ENCODE assay signal across 11 cellular contexts in the genomic region with DNA sequence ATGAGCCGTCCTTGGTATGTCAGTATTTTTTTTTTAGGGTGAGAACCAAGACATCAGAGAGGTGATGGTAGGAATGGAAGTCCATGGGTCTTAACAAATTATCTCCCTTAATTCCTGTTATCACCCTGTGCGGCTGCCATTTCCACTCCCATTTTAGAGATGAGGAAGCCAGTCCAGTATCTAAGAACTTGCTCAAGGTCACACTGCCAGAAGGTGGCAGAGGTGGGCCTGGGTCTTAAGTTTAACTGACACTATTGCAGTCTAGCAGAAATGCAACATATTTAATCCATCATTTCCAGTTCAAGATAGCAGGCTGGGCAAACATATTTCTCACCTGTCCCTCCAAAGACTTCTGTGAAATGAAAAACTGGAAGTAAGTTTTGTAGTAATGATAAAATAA.
DNase-seq lines count a peak whose midpoint lies in the region; ATAC-seq, FAIRE-seq and TF ChIP-seq lines count a peak whose summit lies in the region.
"Had no signal": no experiment of that assay in that cellular context is flagged by ENCODE, and none has a peak within 500 bp of the region (broad histone marks: within the 10 kb centered on the region; RNA-seq: fewer than 3 reads in every experiment).

No MANE protein-coding gene starts in this region.

- H3K4me3 Mint-ChIP-seq in activated CD4-positive, alpha-beta memory T cell treated with anti-CD3 and anti-CD28 coated beads, Interleukin-2, amount 10 ng/mL, durations not matched to agents 7 days and 5 days: no peak overlapping the region
- no peak overlapping the region for H3K4me3 Mint-ChIP-seq in glutamatergic neuron (ENCODE audit: unreplicated experiment)

- ATAC-seq in RWPE2 (ENCODE audit: low read depth): peak; percentile 31; the same call in 1 of the 3 replicates

- H3K27me3 ChIP-seq in H7 (ENCODE audit: control insufficient read depth, insufficient read depth, low read length) (no peaks in the 10 kb centered on the region), RWPE2 (ENCODE audit: insufficient read depth, poor library complexity, severe bottlenecking) (no peaks in the 10 kb centered on the region)
- H3K27me3 ChIP-seq: ascending aorta had no signal

- TF ChIP-seq CTCF in AG04449 (IDR thresholded peaks at IDR 0.05; ENCODE audit: insufficient read depth, low read length, missing control alignments) (peak; percentile 26), RWPE2 (IDR thresholded peaks at IDR 0.05; ENCODE audit: poor library complexity, severe bottlenecking) (peak; percentile 49), fibroblast of the aortic adventitia (IDR thresholded peaks at IDR 0.05; ENCODE audit: insufficient read depth, low read length) (peak; percentile 11), glutamatergic neuron (IDR thresholded peaks at IDR 0.05; ENCODE audit: partially characterized antibody, unreplicated experiment) (no peak)

- no peaks in the 10 kb centered on the region for H3K27me3 Mint-ChIP-seq in activated CD4-positive, alpha-beta memory T cell treated with anti-CD3 and anti-CD28 coated beads, Interleukin-2, amount 10 ng/mL, durations not matched to agents 7 days and 5 days
- H3K27me3 Mint-ChIP-seq in glutamatergic neuron (ENCODE audit: unreplicated experiment): no peaks in the 10 kb centered on the region

- H3K27ac ChIP-seq in RWPE2 (ENCODE audit: poor library complexity, severe bottlenecking): no peak overlapping the region
- H3K27ac ChIP-seq: ascending aorta had no signal

- TF ChIP-seq POLR2A in GM12891 (IDR thresholded peaks at IDR 0.05; ENCODE audit: low read depth, low read length): no peak

- no peak overlapping the region for H3K27ac Mint-ChIP-seq in activated CD4-positive, alpha-beta memory T cell treated with anti-CD3 and anti-CD28 coated beads, Interleukin-2, amount 10 ng/mL, durations not matched to agents 7 days and 5 days
- no peak overlapping the region for H3K27ac Mint-ChIP-seq in glutamatergic neuron (ENCODE audit: unreplicated experiment)

- no peaks in the 10 kb centered on the region for H3K36me3 Mint-ChIP-seq in activated CD4-positive, alpha-beta memory T cell treated with anti-CD3 and anti-CD28 coated beads, Interleukin-2, amount 10 ng/mL, durations not matched to agents 7 days and 5 days (ENCODE audit: low read depth)
- H3K36me3 Mint-ChIP-seq in glutamatergic neuron (ENCODE audit: unreplicated experiment): peaks cover 7% of the 10 kb centered on the region

- no peaks in the 10 kb centered on the region for H3K9me3 ChIP-seq in RWPE2 (ENCODE audit: severe bottlenecking)

- no peak for FAIRE-seq in GM12891 (lab: Jason Lieb, UNC)

- H3K4me1 ChIP-seq in RWPE2 (ENCODE audit: insufficient read depth, poor library complexity, severe bottlenecking): no peaks in the 10 kb centered on the region

- H3K9me3 Mint-ChIP-seq in activated CD4-positive, alpha-beta memory T cell treated with anti-CD3 and anti-CD28 coated beads, Interleukin-2, amount 10 ng/mL, durations not matched to agents 7 days and 5 days: no peaks in the 10 kb centered on the region
- no peaks in the 10 kb centered on the region for H3K9me3 Mint-ChIP-seq in glutamatergic neuron (ENCODE audit: unreplicated experiment)

- no peaks in the 10 kb centered on the region for H3K4me1 Mint-ChIP-seq in activated CD4-positive, alpha-beta memory T cell treated with anti-CD3 and anti-CD28 coated beads, Interleukin-2, amount 10 ng/mL, durations not matched to agents 7 days and 5 days
- no peaks in the 10 kb centered on the region for H3K4me1 Mint-ChIP-seq in glutamatergic neuron (ENCODE audit: low read depth, unreplicated experiment)

- DNase-seq in AG04449 (ENCODE audit: low read depth, low spot score) (no peak), H7 (peak; percentile 38), RWPE2 (ENCODE audit: low spot score) (no peak), fibroblast of the aortic adventitia (ENCODE audit: low read depth) (no peak), glutamatergic neuron (no peak), GM12891 (ENCODE audit: insufficient read length, low spot score) (no peak)
- no peak for DNase-seq in activated CD4-positive, alpha-beta memory T cell treated with anti-CD3 and anti-CD28 coated beads, Interleukin-2, amount 10 ng/mL, durations not matched to agents 7 days and 5 days
- no peak for DNase-seq in activated effector memory CD4-positive, alpha-beta T cell treated with anti-CD3 and anti-CD28 coated beads, Interleukin-2, amount 50 U/mL, for 16 hours
- DNase-seq: C1 segment of cervical spinal cord, NCI-H510A treated with DMSO at 0.1 percent for 48 hours had no signal

- POLR2A ChIA-PET in AG04449 (lab: Yijun Ruan, JAX): no interaction called here
- POLR2A ChIA-PET in activated CD4-positive, alpha-beta memory T cell treated with anti-CD3 and anti-CD28 coated beads, Interleukin-2, amount 10 ng/mL, durations not matched to agents 7 days and 5 days (lab: Charles Lee): no interaction called here

- CTCF ChIA-PET in AG04449 (lab: Yijun Ruan, JAX): interaction anchor here (1.5 kb wide), 2 partner anchors 10 to 30 kb away, joined by 3 to 4 read pairs; no protein-coding TSS in a partner anchor
- CTCF ChIA-PET in activated CD4-positive, alpha-beta memory T cell treated with anti-CD3 and anti-CD28 coated beads, Interleukin-2, amount 10 ng/mL, durations not matched to agents 7 days and 5 days (lab: Charles Lee): no interaction called here

- H3K36me3 ChIP-seq in H7 (replicated peaks; ENCODE audit: control insufficient read depth, insufficient read depth, low read length): no peaks in the 10 kb centered on the region
- no peaks in the 10 kb centered on the region for H3K36me3 ChIP-seq in RWPE2 (ENCODE audit: low read depth)
- H3K36me3 ChIP-seq: ascending aorta had no signal

- H3K4me3 ChIP-seq in AG04449 (ENCODE audit: low read depth, low read length): no peak overlapping the region
- no peak overlapping the region for H3K4me3 ChIP-seq in H7 (ENCODE audit: insufficient read depth, low read depth, low read length)
- H3K4me3 ChIP-seq in RWPE2 (ENCODE audit: severe bottlenecking): no peak overlapping the region
- H3K4me3 ChIP-seq in fibroblast of the aortic adventitia (ENCODE audit: low read depth, low read length): no peak overlapping the region
- H3K4me3 ChIP-seq: ascending aorta had no signal

TF ChIP-seq in GM12891, 5 proteins besides CTCF, POLR2A, EP300 and RAD21:
- TF ChIP-seq SPI1 (IDR thresholded peaks at IDR 0.05; ENCODE audit: low read depth, low read length) (no peak), POLR2AphosphoS5 (IDR thresholded peaks at IDR 0.05; ENCODE audit: low read depth, low read length) (no peak), TAF1 (IDR thresholded peaks at IDR 0.05; ENCODE audit: low read depth, low read length) (no peak), POU2F2 (IDR thresholded peaks at IDR 0.05; ENCODE audit: low read depth, low read length) (no peak), PAX5 (IDR thresholded peaks at IDR 0.05; ENCODE audit: insufficient read depth, low read length, severe bottlenecking) (no peak)
